12 cellular contexts compared by ENCODE assay signal in genomic region chr12:95412826-95413311, GRCh38.
DNase-seq lines count a peak whose midpoint lies in the region; ATAC-seq and TF ChIP-seq lines count a peak whose summit lies in the region.
"Had no signal": no experiment of that assay in that cellular context is flagged by ENCODE, and none has a peak within 500 bp of the region (broad histone marks: within the 10 kb centered on the region; RNA-seq: fewer than 3 reads in every experiment).

No MANE protein-coding gene starts in this region.

- H3K27me3 ChIP-seq in breast epithelium = no peaks in the 10 kb centered on the region
- H3K27me3 ChIP-seq: right atrium auricular region had no signal

- no peaks in the 10 kb centered on the region for H3K36me3 ChIP-seq in breast epithelium
- H3K36me3 ChIP-seq: right atrium auricular region had no signal

- H3K4me3 ChIP-seq in AG10803 (ENCODE audit: low read length) (no peak overlapping the region), breast epithelium (no peak overlapping the region)
- H3K4me3 ChIP-seq: right atrium auricular region had no signal

- H3K27ac ChIP-seq in breast epithelium = peak overlapping the region; percentile 28 to 66
- H3K27ac ChIP-seq: right atrium auricular region had no signal

- TF ChIP-seq CTCF in AG10803 (conservative IDR thresholded peaks at IDR 0.05; ENCODE audit: low read length) (no peak), breast epithelium (IDR thresholded peaks at IDR 0.05) (no peak)

- ATAC-seq in activated CD4-positive, CD25-positive, alpha-beta regulatory T cell treated with anti-CD3 and anti-CD28 coated beads, Interleukin-2, amount 50 U/mL, for 24 hours = no peak
- ATAC-seq: activated T-helper 17 cell treated with anti-CD3 and anti-CD28 coated beads, Interleukin-2, amount 50 U/mL, for 72 hours had no signal

- DNase-seq in AG10803 (ENCODE audit: low read depth) = peak; percentile 99
- DNase-seq in LoVo (ENCODE audit: low spot score) = peak; percentile 64
- DNase-seq in breast epithelium (ENCODE audit: low spot score in 2 of 2) = no peak
- peak; percentile 87 for DNase-seq in myocyte (ENCODE audit: low read depth)
- DNase-seq in GF-D8 (lab: John Stamatoyannopoulos, UW) = no peak
- no peak for DNase-seq in central memory CD4-positive, alpha-beta T cell
- DNase-seq in SKM-1 (lab: John Stamatoyannopoulos, UW; ENCODE audit: unreplicated experiment) = no peak
- DNase-seq: Caco-2, GOT3 had no signal

- no peaks in the 10 kb centered on the region for H3K4me1 ChIP-seq in breast epithelium
- H3K4me1 ChIP-seq: Caco-2, right atrium auricular region had no signal

- no peak for TF ChIP-seq POLR2A in breast epithelium (IDR thresholded peaks at IDR 0.05)

- intact Hi-C loops in breast epithelium (cut with DNase I; ENCODE audit: low total_unique reads) = no loop called here

- H3K9me3 ChIP-seq in breast epithelium = no peaks in the 10 kb centered on the region
- H3K9me3 ChIP-seq: Caco-2, right atrium auricular region had no signal

Comparison
In these comparisons a context has a peak if more than half of its experiments do, and no peak if none do; other contexts are left out.
1. DNase-seq: peak in AG10803 (single experiment), LoVo (single experiment) and myocyte (single experiment); none in breast epithelium (0 of 2), GF-D8 (single experiment), central memory CD4-positive, alpha-beta T cell (single experiment) and SKM-1 (single experiment).